Comparison of ENCODE assay signal across 12 cellular contexts in genomic region chr14:56294125-56294524, GRCh38.
DNase-seq lines count a peak whose midpoint lies in the region; ATAC-seq and TF ChIP-seq lines count a peak whose summit lies in the region.
"Had no signal": no experiment of that assay in that cellular context is flagged by ENCODE, and none has a peak within 500 bp of the region (broad histone marks: within the 10 kb centered on the region; RNA-seq: fewer than 3 reads in every experiment).

No MANE protein-coding gene starts in this region.

- H4K91ac ChIP-seq in trophoblast cell (ENCODE audit: low read depth, low read length), result no peak overlapping the region

- H3K36me3 ChIP-seq in brain microvascular endothelial cell (replicated peaks), result no peaks in the 10 kb centered on the region
- H3K36me3 ChIP-seq in adrenal gland (replicated peaks in 1 of 2), result no peaks in the 10 kb centered on the region
- no peaks in the 10 kb centered on the region for H3K36me3 ChIP-seq in trophoblast cell (ENCODE audit: control insufficient read depth in 1 of 2, insufficient read depth in 2 of 2, low read length in 2 of 2)
- H3K36me3 ChIP-seq: HAP-1 had no signal

- no peak for TF ChIP-seq POLR2A in adrenal gland (IDR thresholded peaks at IDR 0.05)

- no peak overlapping the region for H2BK120ac ChIP-seq in trophoblast cell (ENCODE audit: insufficient read depth, low read length, poor library complexity)

- WGBS in adrenal gland, 4 donors, result 93 to 98% (median 97%) methylated on average over 5 of the region's 5 CpGs
- WGBS in trophoblast cell (ENCODE audit: extremely low coverage, insufficient coverage, insufficient read length), result no CpG with 5 or more reads among the region's 5 CpGs

- no peak overlapping the region for H3K23ac ChIP-seq in trophoblast cell (ENCODE audit: low read length)

- no peak for ATAC-seq in GM18870 (IDR thresholded peaks at IDR 0.05; ENCODE audit: unreplicated experiment)

- H3K79me2 ChIP-seq in trophoblast cell (ENCODE audit: control insufficient read depth, insufficient read depth, low read length, poor library complexity), result no peaks in the 10 kb centered on the region

- TF ChIP-seq CTCF in brain microvascular endothelial cell (IDR thresholded peaks at IDR 0.05; ENCODE audit: low read depth, low read length, missing control alignments), result peak; percentile 25
- peak in 1 of 6 experiments; percentile 12 for TF ChIP-seq CTCF in adrenal gland (IDR thresholded peaks at IDR 0.05)

- H3K14ac ChIP-seq in trophoblast cell (ENCODE audit: low read length), result no peak overlapping the region

- in situ Hi-C loops in brain microvascular endothelial cell (cut with HindIII; ENCODE audit: low pct_ligation_motif_present, low sequenced_read_pairs), result no loop called here

- intact Hi-C loops in adrenal gland (cut with DNase I), result no loop called here

- H3K18ac ChIP-seq in trophoblast cell (ENCODE audit: low read length), result no peak overlapping the region

- H2BK12ac ChIP-seq in trophoblast cell (ENCODE audit: low read length), result no peak overlapping the region

- H3K9me3 ChIP-seq in adrenal gland (replicated peaks in 1 of 3) (no peaks in the 10 kb centered on the region), trophoblast cell (ENCODE audit: insufficient read depth, low read depth, low read length) (peaks cover 2% of the 10 kb centered on the region)
- H3K9me3 ChIP-seq: HAP-1, right atrium auricular region, thyroid gland had no signal

- H3K4ac ChIP-seq in trophoblast cell (ENCODE audit: low read depth, low read length), result no peak overlapping the region

- H3K79me1 ChIP-seq in trophoblast cell (ENCODE audit: low read length), result no peaks in the 10 kb centered on the region

- H3K4me1 ChIP-seq in adrenal gland (replicated peaks in 1 of 2) (no peaks in the 10 kb centered on the region), trophoblast cell (ENCODE audit: control insufficient read depth in 1 of 2, insufficient read depth in 2 of 2, low read length in 2 of 2) (no peaks in the 10 kb centered on the region)
- H3K4me1 ChIP-seq: HAP-1, right atrium auricular region, thyroid gland had no signal

- no peak overlapping the region for H4K8ac ChIP-seq in trophoblast cell (ENCODE audit: low read depth, low read length)

- H2AK5ac ChIP-seq in trophoblast cell (ENCODE audit: low read length), result no peak overlapping the region

- H3K9ac ChIP-seq in trophoblast cell (ENCODE audit: low read length), result no peak overlapping the region

- peak; percentile 30 for DNase-seq in activated CD4-positive, alpha-beta T cell treated with anti-CD3 and anti-CD28 coated beads for 48 hours
- no peak for DNase-seq in activated CD4-positive, alpha-beta T cell treated with anti-CD3 and anti-CD28 coated beads, Interleukin-2, amount 50 U/mL, for 1 hour
- DNase-seq in HT1080 (ENCODE audit: low read depth) (peak; percentile 11), brain microvascular endothelial cell (no peak), adrenal gland (no peak), trophoblast cell (no peak)
- peak; percentile 28 for DNase-seq in stimulated activated CD8-positive, alpha-beta memory T cell treated with anti-CD3 and anti-CD28 coated beads, Interleukin-4, amount 100 ng/mL, for 48 hours
- DNase-seq: NCI-H1105 treated with DMSO at 0.1 percent for 48 hours, thyroid gland had no signal

- no peak overlapping the region for H3K4me2 ChIP-seq in trophoblast cell (ENCODE audit: low read length)

- H4K12ac ChIP-seq in trophoblast cell (ENCODE audit: low read depth, low read length), result no peak overlapping the region

- H2AFZ ChIP-seq in trophoblast cell (ENCODE audit: insufficient read depth, low read length, poor library complexity), result no peak overlapping the region

- no peak overlapping the region for H3K27ac ChIP-seq in brain microvascular endothelial cell
- no peak overlapping the region for H3K27ac ChIP-seq in adrenal gland
- H3K27ac ChIP-seq in trophoblast cell (ENCODE audit: low read depth, low read length), result no peak overlapping the region
- H3K27ac ChIP-seq: right atrium auricular region, thyroid gland had no signal

- H3K27me3 ChIP-seq in brain microvascular endothelial cell (replicated peaks), result no peaks in the 10 kb centered on the region
- H3K27me3 ChIP-seq in adrenal gland, result no peaks in the 10 kb centered on the region
- no peaks in the 10 kb centered on the region for H3K27me3 ChIP-seq in trophoblast cell (ENCODE audit: insufficient read depth, low read length)
- H3K27me3 ChIP-seq: right atrium auricular region, thyroid gland had no signal

- H3K4me3 ChIP-seq in brain microvascular endothelial cell (ENCODE audit: low read depth, low read length), result no peak overlapping the region
- H3K4me3 ChIP-seq in adrenal gland, result no peak overlapping the region
- H3K4me3 ChIP-seq in trophoblast cell (ENCODE audit: low read depth, low read length), result no peak overlapping the region
- H3K4me3 ChIP-seq: HAP-1, right atrium auricular region, thyroid gland had no signal

- no peak overlapping the region for H2BK5ac ChIP-seq in trophoblast cell (ENCODE audit: low read depth, low read length, poor library complexity)

Comparison
In these comparisons a context has a peak if more than half of its experiments do, and no peak if none do; other contexts are left out.
1. DNase-seq: peak in activated CD4-positive, alpha-beta T cell treated with anti-CD3 and anti-CD28 coated beads for 48 hours (single experiment), HT1080 (single experiment) and stimulated activated CD8-positive, alpha-beta memory T cell treated with anti-CD3 and anti-CD28 coated beads, Interleukin-4, amount 100 ng/mL, for 48 hours (single experiment); none in activated CD4-positive, alpha-beta T cell treated with anti-CD3 and anti-CD28 coated beads, Interleukin-2, amount 50 U/mL, for 1 hour (single experiment), brain microvascular endothelial cell (single experiment), adrenal gland (0 of 7) and trophoblast cell (0 of 2).